ENCODE assay signal across 24 cellular contexts in genomic region chr4:5424211-5424610, GRCh38.
DNase-seq lines count a peak whose midpoint lies in the region; ATAC-seq, FAIRE-seq and TF ChIP-seq lines count a peak whose summit lies in the region.
"Had no signal": no experiment of that assay in that cellular context is flagged by ENCODE, and none has a peak within 500 bp of the region (broad histone marks: within the 10 kb centered on the region; RNA-seq: fewer than 3 reads in every experiment).

No MANE protein-coding gene starts in this region.

- H4K8ac ChIP-seq in neuronal stem cell (ENCODE audit: low read depth, low read length), result peak overlapping the region; percentile 54

- no peak overlapping the region for H4K91ac ChIP-seq in neuronal stem cell (ENCODE audit: low read depth, low read length, poor library complexity)

- TF ChIP-seq POLR2A in GM12892 (IDR thresholded peaks at IDR 0.05; ENCODE audit: low read depth, low read length) (no peak), thyroid gland (IDR thresholded peaks at IDR 0.05) (no peak)

- H2BK12ac ChIP-seq in neuronal stem cell (ENCODE audit: low read length), result no peak overlapping the region

- H2BK5ac ChIP-seq in neuronal stem cell (ENCODE audit: low read length), result no peak overlapping the region

- no peak overlapping the region for H3K23ac ChIP-seq in neuronal stem cell (ENCODE audit: low read depth, low read length, poor library complexity)

- H3K4me1 ChIP-seq in lung (ENCODE audit: control insufficient read depth in 2 of 2, insufficient read depth in 2 of 2, low read length in 2 of 2), result no peaks in the 10 kb centered on the region
- H3K4me1 ChIP-seq in neuronal stem cell (ENCODE audit: control insufficient read depth in 2 of 2, insufficient read depth in 1 of 2, low read depth in 1 of 2, low read length in 2 of 2), result peaks cover 0 to 8% of the 10 kb centered on the region in 2 donors
- H3K4me1 ChIP-seq in thyroid gland, result no peaks in the 10 kb centered on the region
- H3K4me1 ChIP-seq: BE2C, BLaER1 had no signal

- no peak for FAIRE-seq in GM12892 (lab: Jason Lieb, UNC)
- FAIRE-seq: A204.1, G401.6, GM12891, GM19239 had no signal

- no peak overlapping the region for H3K4ac ChIP-seq in neuronal stem cell (ENCODE audit: low read length)

- peak overlapping the region; percentile 63 for H2AK5ac ChIP-seq in neuronal stem cell (ENCODE audit: low read depth, low read length)

- H3K36me3 ChIP-seq in lung (ENCODE audit: control insufficient read depth in 2 of 2, insufficient read depth in 2 of 2, low read length in 2 of 2) (no peaks in the 10 kb centered on the region), neuronal stem cell (replicated peaks in 1 of 2; ENCODE audit: control insufficient read depth in 2 of 2, insufficient read depth in 2 of 2, low read length in 2 of 2) (no peaks in the 10 kb centered on the region), thyroid gland (no peaks in the 10 kb centered on the region)
- H3K36me3 ChIP-seq: BE2C, BLaER1 had no signal

- no peak overlapping the region for H2BK15ac ChIP-seq in neuronal stem cell (ENCODE audit: low read length)

- ATAC-seq in lung (ENCODE audit: insufficient read depth, low FRiP score), result no peak

- DNase-seq in lung (ENCODE audit: low spot score), result peak; percentile 16
- DNase-seq in neuronal stem cell (ENCODE audit: low spot score), result no peak
- peak; percentile 29 for DNase-seq in ureter (ENCODE audit: low spot score)
- no peak for DNase-seq in GM12892 (ENCODE audit: insufficient read length)
- no peak for DNase-seq in DMS79 treated with DMSO at 0.1 percent for 48 hours (lab: John Stamatoyannopoulos, UW)
- DNase-seq in thyroid gland, result no peak
- DNase-seq: 8988T; ACHN; BE2C; C1 segment of cervical spinal cord; CD4-positive, alpha-beta memory T cell; CD4-positive, CD25-positive, alpha-beta regulatory T cell; CD8-positive, alpha-beta memory T cell; COR-L47; DMS 273 treated with DMSO at 0.1 percent for 48 hours; DMS153; DMS53; DMS79; GF-D8 had no signal

- H3K79me1 ChIP-seq in neuronal stem cell (ENCODE audit: low read depth, low read length), result no peaks in the 10 kb centered on the region

- H3K27me3 ChIP-seq in lung (ENCODE audit: control insufficient read depth, insufficient read depth) (no peaks in the 10 kb centered on the region), neuronal stem cell (ENCODE audit: control insufficient read depth in 3 of 3, insufficient read depth in 3 of 3, low read depth in 1 of 3, low read length in 3 of 3) (no peaks in the 10 kb centered on the region), thyroid gland (no peaks in the 10 kb centered on the region)
- H3K27me3 ChIP-seq: BLaER1 had no signal

- H3K14ac ChIP-seq in neuronal stem cell (ENCODE audit: low read length), result peak overlapping the region; percentile 90

- TF ChIP-seq CTCF in lung (IDR thresholded peaks at IDR 0.05; ENCODE audit: control extremely low read depth, extremely low read depth) (no peak), thyroid gland (IDR thresholded peaks at IDR 0.05) (no peak)

- H2BK120ac ChIP-seq in neuronal stem cell (ENCODE audit: low read depth, low read length), result no peak overlapping the region

- 80 to 89% methylated on average over 3 of the region's 3 CpGs for WGBS in lung, 2 donors
- WGBS in neuronal stem cell (ENCODE audit: extremely low coverage in 2 of 2, insufficient read length in 2 of 2, insufficient replicate concordance in 1 of 2), 2 donors, result no CpG with 5 or more reads among the region's 3 CpGs
- WGBS in thyroid gland, 2 donors, result 81 to 86% methylated on average over 3 of the region's 3 CpGs

- no peak overlapping the region for H3K27ac ChIP-seq in lung (ENCODE audit: low read depth in 1 of 2, low read length in 1 of 2)
- no peak overlapping the region for H3K27ac ChIP-seq in neuronal stem cell (replicated peaks; ENCODE audit: low read length)
- H3K27ac ChIP-seq in thyroid gland, result no peak overlapping the region
- H3K27ac ChIP-seq: BLaER1 had no signal

- no peak overlapping the region for H2AFZ ChIP-seq in neuronal stem cell (ENCODE audit: low read length)

- H3K4me2 ChIP-seq in neuronal stem cell (ENCODE audit: insufficient read depth, low read length, poor library complexity, severe bottlenecking), result no peak overlapping the region
- H3K4me2 ChIP-seq: BLaER1 had no signal

- H3K9ac ChIP-seq in neuronal stem cell (ENCODE audit: low read depth, low read length, poor library complexity), result no peak overlapping the region
- H3K9ac ChIP-seq: BLaER1 had no signal

- no peak overlapping the region for H3K4me3 ChIP-seq in lung
- H3K4me3 ChIP-seq in neuronal stem cell (ENCODE audit: low read length in 2 of 2), result no peak overlapping the region
- no peak overlapping the region for H3K4me3 ChIP-seq in thyroid gland (replicated peaks in 1 of 3)
- H3K4me3 ChIP-seq: BLaER1 had no signal

- H3K9me3 ChIP-seq in lung (ENCODE audit: control insufficient read depth in 2 of 2, insufficient read depth in 1 of 2, low read length in 1 of 2) (peaks cover 0 to 9% of the 10 kb centered on the region in 2 donors), neuronal stem cell (replicated peaks in 1 of 2; ENCODE audit: control insufficient read depth in 2 of 2, insufficient read depth in 1 of 2, low read depth in 1 of 2, low read length in 2 of 2) (no peaks in the 10 kb centered on the region), thyroid gland (no peaks in the 10 kb centered on the region)
- H3K9me3 ChIP-seq: BE2C, BLaER1 had no signal

- intact Hi-C loops in thyroid gland (cut with DNase I), result no loop called here

- peak overlapping the region; percentile 46 for H3K18ac ChIP-seq in neuronal stem cell (ENCODE audit: low read length)

Comparison
In these comparisons a context has a peak if more than half of its experiments do, and no peak if none do; other contexts are left out.
1. DNase-seq: peak in lung (single experiment) and ureter (single experiment); none in neuronal stem cell (single experiment), GM12892 (single experiment), DMS79 treated with DMSO at 0.1 percent for 48 hours (single experiment) and thyroid gland (0 of 2).